24 cellular contexts compared by ENCODE assay signal in the genomic region with DNA sequence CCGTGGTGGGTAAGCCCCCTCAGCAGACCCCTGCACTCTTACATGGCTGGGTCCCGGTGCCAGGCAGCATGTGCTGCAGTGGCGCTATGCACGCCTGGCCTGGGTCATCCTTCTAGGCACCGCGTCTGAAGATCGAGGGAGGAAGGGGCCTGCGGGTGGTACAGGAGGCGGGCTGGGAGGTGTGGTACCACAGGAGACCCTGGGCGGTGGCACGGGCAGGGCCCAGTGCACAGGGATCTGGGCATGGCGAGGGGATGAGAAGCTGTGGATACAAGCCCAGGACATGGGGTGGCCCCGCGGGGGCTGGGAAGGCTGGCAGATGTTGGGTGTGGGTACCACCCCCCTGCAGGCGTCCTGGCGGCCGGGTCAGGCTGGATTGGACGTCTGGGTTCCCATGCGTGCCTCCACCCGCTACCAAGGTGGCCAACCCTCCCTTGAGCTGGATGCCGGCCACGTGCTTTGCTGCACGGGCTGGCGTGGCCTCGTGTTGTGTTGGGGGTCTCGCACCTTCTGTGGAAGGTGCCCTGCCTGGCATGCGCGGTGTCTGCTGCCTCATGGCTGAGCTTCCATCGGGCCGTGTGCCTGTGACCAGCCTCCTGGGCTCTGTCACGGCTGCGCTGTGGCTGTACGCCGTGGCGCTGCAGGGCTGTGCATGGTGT. TPM values are rescaled to one million over a fixed set of nuclear protein-coding genes. Genes with fewer than 3 reads are reported as not detected.
A peak's percentile ranks its signal among the peaks of the same experiment; 100 is the strongest.
DNase-seq lines count a peak whose midpoint lies in the region; ATAC-seq, FAIRE-seq and TF ChIP-seq lines count a peak whose summit lies in the region.
"Had no signal": no experiment of that assay in that cellular context is flagged by ENCODE, and none has a peak within 500 bp of the region (broad histone marks: within the 10 kb centered on the region; RNA-seq: fewer than 3 reads in every experiment).

No MANE protein-coding gene starts in this region.

- TF ChIP-seq EP300 in GM12878 (IDR thresholded peaks at IDR 0.05; ENCODE audit: borderline replicate concordance in 1 of 2, control insufficient read depth in 1 of 2, low read depth in 2 of 2, low read length in 2 of 2): no peak

- H3K4me2 ChIP-seq in GM12878 (ENCODE audit: control insufficient read depth, insufficient read depth): no peak overlapping the region
- H3K4me2 ChIP-seq: GM23338 had no signal

- H3K9me3 ChIP-seq in GM12878 (replicated peaks; ENCODE audit: control insufficient read depth, insufficient read depth, low read length): no peaks in the 10 kb centered on the region
- H3K9me3 ChIP-seq: HAP-1 had no signal

- no peaks in the 10 kb centered on the region for H3K79me2 ChIP-seq in GM12878 (ENCODE audit: control insufficient read depth, insufficient read depth, low read length)

- no peak for DNase-seq in stimulated activated naive CD8-positive, alpha-beta T cell treated with anti-CD3 and anti-CD28 coated beads, Interleukin-15, amount 100 ng/mL, for 72 hours
- DNase-seq in stimulated activated naive CD8-positive, alpha-beta T cell treated with anti-CD3 and anti-CD28 coated beads, Interleukin-15, Interleukin-2, amounts not matched to agents 100 U/mL and 50 U/mL, for 24 hours: no peak
- no peak for DNase-seq in GM12878 (ENCODE audit: low read depth, low spot score)
- DNase-seq in stimulated activated effector memory CD8-positive, alpha-beta T cell treated with anti-CD3 and anti-CD28 coated beads, Interleukin-12 subunit alpha, Interleukin-12 subunit beta, amount 100 ng/mL, for 72 hours (ENCODE audit: low spot score in 2 of 2): no peak
- no peak for DNase-seq in HT-29 (ENCODE audit: low spot score)
- DNase-seq: C1 segment of cervical spinal cord; Calu3; CD4-positive, alpha-beta memory T cell; COR-L47; DMS53; DMS79 treated with DMSO at 0.1 percent for 48 hours; GF-D8; HFFc6 had no signal

- CTCF ChIA-PET in GM12878 (lab: Yijun Ruan, JAX): interaction anchor here (1.0 kb wide), 1 partner anchor 16 kb away, joined by 4 read pairs; no protein-coding TSS in a partner anchor

- H3K9me3 Mint-ChIP-seq in stimulated activated naive CD8-positive, alpha-beta T cell treated with anti-CD3 and anti-CD28 coated beads, Interleukin-15, amount 100 ng/mL, for 72 hours: no peaks in the 10 kb centered on the region
- H3K9me3 Mint-ChIP-seq in stimulated activated effector memory CD8-positive, alpha-beta T cell treated with anti-CD3 and anti-CD28 coated beads, Interleukin-12 subunit alpha, Interleukin-12 subunit beta, amount 100 ng/mL, for 72 hours: no peaks in the 10 kb centered on the region
- H3K9me3 Mint-ChIP-seq: CD4-positive, alpha-beta memory T cell; GM23338; HFFc6 had no signal

- no peak overlapping the region for H3K27ac ChIP-seq in GM12878 (ENCODE audit: control insufficient read depth, insufficient read depth)

- peak; percentile 15 for ATAC-seq in stimulated activated naive CD8-positive, alpha-beta T cell treated with anti-CD3 and anti-CD28 coated beads, Interleukin-15, amount 100 ng/mL, for 72 hours
- ATAC-seq in stimulated activated naive CD8-positive, alpha-beta T cell treated with anti-CD3 and anti-CD28 coated beads, Interleukin-15, Interleukin-2, amounts not matched to agents 100 U/mL and 50 U/mL, for 24 hours: no peak
- ATAC-seq in GM12878: no peak
- no peak for ATAC-seq in stimulated activated effector memory CD8-positive, alpha-beta T cell treated with anti-CD3 and anti-CD28 coated beads, Interleukin-12 subunit alpha, Interleukin-12 subunit beta, amount 100 ng/mL, for 72 hours
- no peak for ATAC-seq in GM21737 (IDR thresholded peaks at IDR 0.05; ENCODE audit: unreplicated experiment)
- ATAC-seq: GM23338 had no signal

- peaks cover 17 to 41% of the 10 kb centered on the region in 2 experiments; a peak in 3 of 4 replicates for H3K36me3 ChIP-seq in GM12878 (ENCODE audit: control insufficient read depth in 2 of 2, insufficient read depth in 2 of 2, low read length in 1 of 2)

- POLR2A ChIA-PET in GM12878 (lab: Charles Lee): no interaction called here

- RAD21 ChIA-PET in GM12878 (lab: Charles Lee; ENCODE audit: unreplicated experiment): no interaction called here

- H3K36me3 Mint-ChIP-seq in stimulated activated effector memory CD8-positive, alpha-beta T cell treated with anti-CD3 and anti-CD28 coated beads, Interleukin-12 subunit alpha, Interleukin-12 subunit beta, amount 100 ng/mL, for 72 hours: peaks cover 42% of the 10 kb centered on the region

- H2AFZ ChIP-seq in GM12878 (ENCODE audit: control insufficient read depth, low read depth, low read length): no peak overlapping the region
- H2AFZ ChIP-seq: GM23338 had no signal

- H3K4me1 ChIP-seq in GM12878 (ENCODE audit: control insufficient read depth, insufficient read depth, low read length): no peaks in the 10 kb centered on the region
- H3K4me1 ChIP-seq: HAP-1 had no signal

- no peaks in the 10 kb centered on the region for H3K4me1 Mint-ChIP-seq in stimulated activated naive CD8-positive, alpha-beta T cell treated with anti-CD3 and anti-CD28 coated beads, Interleukin-15, amount 100 ng/mL, for 72 hours
- no peaks in the 10 kb centered on the region for H3K4me1 Mint-ChIP-seq in stimulated activated effector memory CD8-positive, alpha-beta T cell treated with anti-CD3 and anti-CD28 coated beads, Interleukin-12 subunit alpha, Interleukin-12 subunit beta, amount 100 ng/mL, for 72 hours
- H3K4me1 Mint-ChIP-seq: GM23338 had no signal

- H4K20me1 ChIP-seq in GM12878 (ENCODE audit: control insufficient read depth, insufficient read depth): no peaks in the 10 kb centered on the region

- TF ChIP-seq RAD21 in GM12878 (IDR thresholded peaks at IDR 0.05; ENCODE audit: insufficient read depth, low read depth, low read length): no peak

- H3K27ac Mint-ChIP-seq in stimulated activated naive CD8-positive, alpha-beta T cell treated with anti-CD3 and anti-CD28 coated beads, Interleukin-15, amount 100 ng/mL, for 72 hours: peak overlapping the region in 1 of 2 donors; percentile 60
- peak overlapping the region; percentile 67 for H3K27ac Mint-ChIP-seq in stimulated activated effector memory CD8-positive, alpha-beta T cell treated with anti-CD3 and anti-CD28 coated beads, Interleukin-12 subunit alpha, Interleukin-12 subunit beta, amount 100 ng/mL, for 72 hours
- H3K27ac Mint-ChIP-seq: GM23338, HFFc6 had no signal

- no peaks in the 10 kb centered on the region for H3K27me3 ChIP-seq in GM12878 (replicated peaks in 1 of 2; ENCODE audit: control insufficient read depth in 2 of 2, insufficient read depth in 2 of 2, low read length in 1 of 2)

- no peak for FAIRE-seq in GM12878 (lab: Jason Lieb, UNC)
- FAIRE-seq: GM12892, GM19239 had no signal

- H3K4me3 ChIP-seq in GM12878: no peak overlapping the region
- H3K4me3 ChIP-seq: GM23338, HAP-1 had no signal

- TF ChIP-seq POLR2A in GM12878 (IDR thresholded peaks at IDR 0.05; ENCODE audit: low read depth, low read length): peak; percentile 44; the same call in 1 of the 2 replicates

- no peak overlapping the region for H3K9ac ChIP-seq in GM12878 (ENCODE audit: control insufficient read depth, insufficient read depth, low read length)

- SMC1A ChIA-PET in GM12878 (lab: Charles Lee; ENCODE audit: uncharacterized antibody, unreplicated experiment): no interaction called here

- H3K4me3 Mint-ChIP-seq in stimulated activated naive CD8-positive, alpha-beta T cell treated with anti-CD3 and anti-CD28 coated beads, Interleukin-15, amount 100 ng/mL, for 72 hours: no peak overlapping the region
- no peak overlapping the region for H3K4me3 Mint-ChIP-seq in stimulated activated effector memory CD8-positive, alpha-beta T cell treated with anti-CD3 and anti-CD28 coated beads, Interleukin-12 subunit alpha, Interleukin-12 subunit beta, amount 100 ng/mL, for 72 hours
- H3K4me3 Mint-ChIP-seq: CD4-positive, alpha-beta memory T cell; GM23338; HFFc6 had no signal

- BruUV-seq in GM12878 (replicated peaks; lab: Mats Ljungman, UMichigan): TSS peak; percentile 34

- no peak for TF ChIP-seq CTCF in GM12878 (IDR thresholded peaks at IDR 0.05 in 2 of 3, conservative IDR thresholded peaks at IDR 0.05 in 1 of 3; ENCODE audit: control insufficient read depth in 2 of 3, extremely low read depth in 1 of 3, insufficient read depth in 1 of 3, low read depth in 3 of 3, low read length in 3 of 3)

- in situ Hi-C loops in GM12878 (cut with MboI): no loop called here

- intact Hi-C loops in GM12878 (cut with micrococcal nuclease; ENCODE audit: unreplicated experiment): no loop called here

- no peaks in the 10 kb centered on the region for H3K27me3 Mint-ChIP-seq in stimulated activated naive CD8-positive, alpha-beta T cell treated with anti-CD3 and anti-CD28 coated beads, Interleukin-15, amount 100 ng/mL, for 72 hours
- H3K27me3 Mint-ChIP-seq: CD4-positive, alpha-beta memory T cell had no signal

- WGBS in GM12878 (ENCODE audit: insufficient coverage, insufficient replicate concordance, low lambda C conversion rate, missing lambda C conversion rate): 96% methylated on average over 35 of the region's 35 CpGs

RNA-seq across cellular contexts. Expression of a gene that starts 19.7 kb away (rescaled TPM):
- total RNA-seq in GM12878 (2013; cell fraction: nucleolus; rRNA removed): 19.8 and 23.7 TPM in 2 replicates
- total RNA-seq in GM12878 (2014; rRNA removed): 16.8 and 24.6 TPM in 2 replicates
- total RNA-seq in GM12878 (2014; rRNA removed; fragmentation: Illumina TruSeq; extraction: Trizol): 2.6 and 2.8 TPM in 2 replicates
- 20.3 and 23.6 TPM in 2 replicates for total RNA-seq in GM12878 (2021)
- polyA plus RNA-seq in GM12878 (2011; ENCODE audit: low read depth): 4.9 TPM
- 2.8 and 5.2 TPM in 2 replicates for polyA plus RNA-seq in GM12878 (2011; rRNA removed)
- 8.2 and 16.1 TPM in 2 replicates for polyA plus RNA-seq in GM12878 (2011; cell fraction: cytosol; rRNA removed)
- 87.0 and 101 TPM in 2 replicates for polyA plus RNA-seq in GM12878 (2011; cell fraction: nucleus; rRNA removed)
- 21.9 and 22.9 TPM in 2 replicates for polyA plus RNA-seq in GM12878 (2012)
- 0.52 and 1.3 TPM in 2 replicates for polyA plus RNA-seq in GM12878 (2014; fragmentation: Illumina TruSeq; extraction: Trizol)
- polyA plus RNA-seq in GM12878 (2014; fragmentation: Nextera tagmentation; extraction: Ambion mirVana): 1 to 10 TPM in 1 of 2 experiments, under 1 TPM in 1; 0.14 to 2.1 TPM
- polyA plus RNA-seq in GM12878 (2014; rRNA removed): 24.8 and 27.1 TPM in 2 replicates
- polyA plus RNA-seq in GM12878 (2016; fragmentation: Nextera tagmentation; extraction: Ambion mirVana): 10 to 100 TPM; 17.5 to 20.9 TPM
- 1.4 and 5.8 TPM in 2 replicates for polyA minus RNA-seq in GM12878 (2011; rRNA and poly(A)+ RNA removed)
- polyA minus RNA-seq in GM12878 (2011; cell fraction: cytosol; rRNA and poly(A)+ RNA removed): 1.8 and 2.8 TPM in 2 replicates
- polyA minus RNA-seq in GM12878 (2011; cell fraction: nucleus; rRNA and poly(A)+ RNA removed): 7.5 and 11.9 TPM in 2 replicates
- total RNA-seq in HT-29 (2014; rRNA removed; shearing (Covaris generic)): 21.7 and 21.8 TPM in 2 replicates

RNA-seq across cellular contexts. Expression of a gene that starts 19.7 kb away (rescaled TPM):
- 144 and 180 TPM in 2 replicates for total RNA-seq in GM12878 (2013; cell fraction: nucleolus; rRNA removed)
- total RNA-seq in GM12878 (2014; rRNA removed): 127 and 146 TPM in 2 replicates
- 52.6 and 56.1 TPM in 2 replicates for total RNA-seq in GM12878 (2014; rRNA removed; fragmentation: Illumina TruSeq; extraction: Trizol)
- 192 and 194 TPM in 2 replicates for total RNA-seq in GM12878 (2021)
- 60.4 TPM for polyA plus RNA-seq in GM12878 (2011; ENCODE audit: low read depth)
- 43.3 and 94.2 TPM in 2 replicates for polyA plus RNA-seq in GM12878 (2011; rRNA removed)
- 130 and 162 TPM in 2 replicates for polyA plus RNA-seq in GM12878 (2011; cell fraction: cytosol; rRNA removed)
- polyA plus RNA-seq in GM12878 (2011; cell fraction: nucleus; rRNA removed): 550 and 578 TPM in 2 replicates
- 148 and 190 TPM in 2 replicates for polyA plus RNA-seq in GM12878 (2012)
- polyA plus RNA-seq in GM12878 (2014; fragmentation: Illumina TruSeq; extraction: Trizol): 7.8 and 45.7 TPM in 2 replicates
- polyA plus RNA-seq in GM12878 (2014; fragmentation: Nextera tagmentation; extraction: Ambion mirVana): 10 to 100 TPM in 1 of 2 experiments, 1 to 10 TPM in 1; 1.2 to 11.2 TPM
- polyA plus RNA-seq in GM12878 (2014; rRNA removed): 130 and 154 TPM in 2 replicates
- polyA plus RNA-seq in GM12878 (2016; fragmentation: Nextera tagmentation; extraction: Ambion mirVana): 100 to 1,000 TPM; 184 to 191 TPM
- 76.6 and 156 TPM in 2 replicates for polyA minus RNA-seq in GM12878 (2011; rRNA and poly(A)+ RNA removed)
- polyA minus RNA-seq in GM12878 (2011; cell fraction: cytosol; rRNA and poly(A)+ RNA removed): 59.1 and 73.4 TPM in 2 replicates
- 62.3 and 85.3 TPM in 2 replicates for polyA minus RNA-seq in GM12878 (2011; cell fraction: nucleus; rRNA and poly(A)+ RNA removed)
- 142 and 154 TPM in 2 replicates for total RNA-seq in HT-29 (2014; rRNA removed; shearing (Covaris generic))

RNA-seq across cellular contexts. Expression of a gene that starts 33.9 kb away (rescaled TPM):
- total RNA-seq in GM12878 (2013; cell fraction: nucleolus; rRNA removed): 0.81 and 0.83 TPM in 2 replicates
- not detected in 2 replicates for total RNA-seq in GM12878 (2014; rRNA removed)
- total RNA-seq in GM12878 (2014; rRNA removed; fragmentation: Illumina TruSeq; extraction: Trizol): not detected in 2 replicates
- 0.10 TPM in 1 of 2 replicates, not detected in the other for total RNA-seq in GM12878 (2021)
- not detected for polyA plus RNA-seq in GM12878 (2011; ENCODE audit: low read depth)
- polyA plus RNA-seq in GM12878 (2011; rRNA removed): 0.03 and 0.05 TPM in 2 replicates
- polyA plus RNA-seq in GM12878 (2011; cell fraction: cytosol; rRNA removed): 0.04 and 0.08 TPM in 2 replicates
- polyA plus RNA-seq in GM12878 (2011; cell fraction: nucleus; rRNA removed): 0.61 and 1.2 TPM in 2 replicates
- polyA plus RNA-seq in GM12878 (2012): 0.04 TPM in 1 of 2 replicates, not detected in the other
- not detected in 2 replicates for polyA plus RNA-seq in GM12878 (2014; fragmentation: Illumina TruSeq; extraction: Trizol)
- polyA plus RNA-seq in GM12878 (2014; fragmentation: Nextera tagmentation; extraction: Ambion mirVana): not detected
- polyA plus RNA-seq in GM12878 (2014; rRNA removed): not detected in 2 replicates
- not detected for polyA plus RNA-seq in GM12878 (2016; fragmentation: Nextera tagmentation; extraction: Ambion mirVana)
- polyA minus RNA-seq in GM12878 (2011; rRNA and poly(A)+ RNA removed): 0.10 and 0.15 TPM in 2 replicates
- not detected in 2 replicates for polyA minus RNA-seq in GM12878 (2011; cell fraction: cytosol; rRNA and poly(A)+ RNA removed)
- polyA minus RNA-seq in GM12878 (2011; cell fraction: nucleus; rRNA and poly(A)+ RNA removed): 0.10 and 0.12 TPM in 2 replicates
- total RNA-seq in HT-29 (2014; rRNA removed; shearing (Covaris generic)): not detected in 2 replicates
- total RNA-seq: A172; A673; Calu3; CD4-positive, alpha-beta memory T cell; Daoy; H4 had no signal
- polyA plus RNA-seq: GM23338 had no signal

RNA-seq across cellular contexts. Expression of a gene that starts 33.9 kb away (rescaled TPM):
- 0.42 and 0.61 TPM in 2 replicates for total RNA-seq in GM12878 (2013; cell fraction: nucleolus; rRNA removed)
- total RNA-seq in GM12878 (2014; rRNA removed): 2.6 and 2.7 TPM in 2 replicates
- 3.5 and 4.4 TPM in 2 replicates for total RNA-seq in GM12878 (2014; rRNA removed; fragmentation: Illumina TruSeq; extraction: Trizol)
- 9.1 and 9.9 TPM in 2 replicates for total RNA-seq in GM12878 (2021)
- polyA plus RNA-seq in GM12878 (2011; ENCODE audit: low read depth): 4.9 TPM
- polyA plus RNA-seq in GM12878 (2011; rRNA removed): 0.03 and 0.17 TPM in 2 replicates
- polyA plus RNA-seq in GM12878 (2011; cell fraction: cytosol; rRNA removed): 0.03 TPM in 1 of 2 replicates, not detected in the other
- 0.22 and 0.30 TPM in 2 replicates for polyA plus RNA-seq in GM12878 (2011; cell fraction: nucleus; rRNA removed)
- 5.5 and 6.1 TPM in 2 replicates for polyA plus RNA-seq in GM12878 (2012)
- polyA plus RNA-seq in GM12878 (2014; fragmentation: Illumina TruSeq; extraction: Trizol): 0.86 and 2.4 TPM in 2 replicates
- under 1 TPM; 0.34 to 0.82 TPM for polyA plus RNA-seq in GM12878 (2014; fragmentation: Nextera tagmentation; extraction: Ambion mirVana)
- polyA plus RNA-seq in GM12878 (2014; rRNA removed): 4.1 and 4.8 TPM in 2 replicates
- polyA plus RNA-seq in GM12878 (2016; fragmentation: Nextera tagmentation; extraction: Ambion mirVana): 1 to 10 TPM; 2.5 to 3.7 TPM
- 0.05 TPM in 1 of 2 replicates, not detected in the other for polyA minus RNA-seq in GM12878 (2011; rRNA and poly(A)+ RNA removed)
- polyA minus RNA-seq in GM12878 (2011; cell fraction: cytosol; rRNA and poly(A)+ RNA removed): 4.4 TPM in 1 of 2 replicates, not detected in the other
- under 0.01 and 0.38 TPM in 2 replicates for polyA minus RNA-seq in GM12878 (2011; cell fraction: nucleus; rRNA and poly(A)+ RNA removed)
- total RNA-seq in HT-29 (2014; rRNA removed; shearing (Covaris generic)): 0.60 TPM in 1 of 2 replicates, not detected in the other
- total RNA-seq: Calu3, G401 had no signal
- polyA plus RNA-seq: BJ had no signal

RNA-seq across cellular contexts. Expression of a gene that starts 57.8 kb away (rescaled TPM):
- not detected in 2 replicates for total RNA-seq in GM12878 (2013; cell fraction: nucleolus; rRNA removed)
- total RNA-seq in GM12878 (2014; rRNA removed) (not detected in 2 replicates), GM12878 (2014; rRNA removed; fragmentation: Illumina TruSeq; extraction: Trizol) (not detected in 2 replicates), GM12878 (2021) (not detected in 2 replicates)
- not detected for polyA plus RNA-seq in GM12878 (2011; ENCODE audit: low read depth)
- polyA plus RNA-seq in GM12878 (2011; rRNA removed) (not detected in 2 replicates), GM12878 (2014; fragmentation: Illumina TruSeq; extraction: Trizol) (not detected in 2 replicates), GM12878 (2014; fragmentation: Nextera tagmentation; extraction: Ambion mirVana) (not detected), GM12878 (2014; rRNA removed) (not detected in 2 replicates), GM12878 (2016; fragmentation: Nextera tagmentation; extraction: Ambion mirVana) (not detected)
- not detected in 2 replicates for polyA plus RNA-seq in GM12878 (2011; cell fraction: cytosol; rRNA removed)
- polyA plus RNA-seq in GM12878 (2011; cell fraction: nucleus; rRNA removed): not detected in 2 replicates
- polyA plus RNA-seq in GM12878 (2012): not detected in 2 replicates
- not detected in 2 replicates for polyA minus RNA-seq in GM12878 (2011; rRNA and poly(A)+ RNA removed)
- polyA minus RNA-seq in GM12878 (2011; cell fraction: cytosol; rRNA and poly(A)+ RNA removed): not detected in 2 replicates
- polyA minus RNA-seq in GM12878 (2011; cell fraction: nucleus; rRNA and poly(A)+ RNA removed): not detected in 2 replicates
- total RNA-seq in HT-29 (2014; rRNA removed; shearing (Covaris generic)): not detected in 2 replicates
- total RNA-seq: A172; A673; Calu3; CD4-positive, alpha-beta memory T cell; Daoy; GM23338; H4; HFFc6 had no signal
- polyA plus RNA-seq: BJ; CD4-positive, alpha-beta memory T cell had no signal
